In genomic region chr2:180352620-180353019, GRCh38 we compare ENCODE assay signal across 25 cellular contexts.
"Had no signal": no experiment of that assay in that cellular context is flagged by ENCODE, and none has a peak within 500 bp of the region (broad histone marks: within the 10 kb centered on the region; RNA-seq: fewer than 3 reads in every experiment).

No MANE protein-coding gene starts in this region.

- H3K27ac Mint-ChIP-seq: activated B cell treated with CpG ODN at 0.5 μM for 24 hours; activated CD8-positive, alpha-beta T cell treated with anti-CD3 and anti-CD28 coated beads for 36 hours; activated naive CD4-positive, alpha-beta T cell treated with anti-CD3 and anti-CD28 coated beads, Interleukin-2, amount 50 U/mL, for 24 hours; activated naive CD8-positive, alpha-beta T cell treated with anti-CD3 and anti-CD28 coated beads, Interleukin-2, amount 50 U/mL, for 24 hours; activated T-helper 2 cell treated with anti-CD3 and anti-CD28 coated beads, Interferon-gamma antibody, Interleukin-2, Interleukin-4, amounts not matched to agents 10 μg/mL and 5 μg/mL and 100 μg/mL, durations not matched to agents 14 hours and 24 hours and 36 hours; naive thymus-derived CD8-positive, alpha-beta T cell; stimulated activated naive B cell treated with anti-CD40 and anti-IgM and Interleukin-4, amounts not matched to agents 10 μg/mL and 1 μg/mL and 100 μg/mL, for 72 hours had no signal

- H3K36me3 Mint-ChIP-seq: activated naive CD4-positive, alpha-beta T cell treated with anti-CD3 and anti-CD28 coated beads, Interleukin-2, amount 50 U/mL, for 24 hours; naive thymus-derived CD8-positive, alpha-beta T cell; stimulated activated naive B cell treated with anti-CD40 and anti-IgM and Interleukin-4, amounts not matched to agents 10 μg/mL and 1 μg/mL and 100 μg/mL, for 72 hours had no signal

- H3K9me3 Mint-ChIP-seq: activated CD8-positive, alpha-beta T cell treated with anti-CD3 and anti-CD28 coated beads for 36 hours; activated naive CD4-positive, alpha-beta T cell treated with anti-CD3 and anti-CD28 coated beads, Interleukin-2, amount 50 U/mL, for 24 hours; activated naive CD8-positive, alpha-beta T cell treated with anti-CD3 and anti-CD28 coated beads, Interleukin-2, amount 50 U/mL, for 24 hours; activated T-helper 2 cell treated with anti-CD3 and anti-CD28 coated beads, Interferon-gamma antibody, Interleukin-2, Interleukin-4, amounts not matched to agents 10 μg/mL and 5 μg/mL and 100 μg/mL, durations not matched to agents 14 hours and 24 hours and 36 hours had no signal

- ATAC-seq: activated CD8-positive, alpha-beta T cell treated with anti-CD3 and anti-CD28 coated beads for 36 hours; activated naive CD8-positive, alpha-beta T cell treated with anti-CD3 and anti-CD28 coated beads, Interleukin-2, amount 50 U/mL, for 24 hours; body of pancreas; left lobe of liver; lower lobe of right lung; naive thymus-derived CD8-positive, alpha-beta T cell; pancreas; stimulated activated naive B cell treated with anti-CD40 and anti-IgM and Interleukin-4, amounts not matched to agents 10 μg/mL and 1 μg/mL and 100 μg/mL, for 72 hours; upper lobe of right lung had no signal

- H3K4me1 Mint-ChIP-seq: activated naive CD4-positive, alpha-beta T cell treated with anti-CD3 and anti-CD28 coated beads, Interleukin-2, amount 50 U/mL, for 24 hours; naive thymus-derived CD8-positive, alpha-beta T cell; neural crest cell; stimulated activated naive B cell treated with anti-CD40 and anti-IgM and Interleukin-4, amounts not matched to agents 10 μg/mL and 1 μg/mL and 100 μg/mL, for 72 hours had no signal

- DNase-seq: activated B cell treated with CpG ODN at 0.5 μM for 24 hours; activated CD4-positive, alpha-beta T cell treated with anti-CD3 and anti-CD28 coated beads, Interleukin-2, amount 50 U/mL, for 1 hour; activated CD8-positive, alpha-beta T cell treated with anti-CD3 and anti-CD28 coated beads for 36 hours; activated naive CD8-positive, alpha-beta T cell treated with anti-CD3 and anti-CD28 coated beads, Interleukin-2, amount 50 U/mL, for 24 hours; activated T-cell treated with anti-CD3 and anti-CD28 coated beads, Interleukin-2, amount 50 U/mL, for 48 hours; body of pancreas; cerebellar nuclear complex; colonic mucosa; effector CD8-positive, alpha-beta T cell; kidney glomerular epithelial cell; lower lobe of right lung; mesenchymal stem cell; naive thymus-derived CD8-positive, alpha-beta T cell; nucleus accumbens; pancreas; stimulated activated CD4-positive, alpha-beta T cell treated with anti-CD3 and anti-CD28 coated beads, Interleukin-1b, Interleukin-23, amount 100 ng/mL, for 48 hours; stimulated activated naive B cell treated with anti-CD40 and anti-IgM and Interleukin-4, amounts not matched to agents 10 μg/mL and 1 μg/mL and 100 μg/mL, for 72 hours; stomach; T1000; thyroid gland; upper lobe of right lung had no signal

- H3K4me3 Mint-ChIP-seq: activated B cell treated with CpG ODN at 0.5 μM for 24 hours; activated CD8-positive, alpha-beta T cell treated with anti-CD3 and anti-CD28 coated beads for 36 hours; activated naive CD4-positive, alpha-beta T cell treated with anti-CD3 and anti-CD28 coated beads, Interleukin-2, amount 50 U/mL, for 24 hours; activated naive CD8-positive, alpha-beta T cell treated with anti-CD3 and anti-CD28 coated beads, Interleukin-2, amount 50 U/mL, for 24 hours; naive thymus-derived CD8-positive, alpha-beta T cell; neural crest cell; stimulated activated naive B cell treated with anti-CD40 and anti-IgM and Interleukin-4, amounts not matched to agents 10 μg/mL and 1 μg/mL and 100 μg/mL, for 72 hours had no signal

- H3K27me3 Mint-ChIP-seq: activated B cell treated with CpG ODN at 0.5 μM for 24 hours; activated naive CD4-positive, alpha-beta T cell treated with anti-CD3 and anti-CD28 coated beads, Interleukin-2, amount 50 U/mL, for 24 hours; activated naive CD8-positive, alpha-beta T cell treated with anti-CD3 and anti-CD28 coated beads, Interleukin-2, amount 50 U/mL, for 24 hours; naive thymus-derived CD8-positive, alpha-beta T cell; stimulated activated naive B cell treated with anti-CD40 and anti-IgM and Interleukin-4, amounts not matched to agents 10 μg/mL and 1 μg/mL and 100 μg/mL, for 72 hours had no signal
